21 cellular contexts compared by ENCODE assay signal in genomic region chr3:138782748-138783147, GRCh38. TPM values are rescaled to one million over a fixed set of nuclear protein-coding genes. Genes with fewer than 3 reads are reported as not detected.
DNase-seq lines count a peak whose midpoint lies in the region; ATAC-seq lines count a peak whose summit lies in the region.
"Had no signal": no experiment of that assay in that cellular context is flagged by ENCODE, and none has a peak within 500 bp of the region (broad histone marks: within the 10 kb centered on the region; RNA-seq: fewer than 3 reads in every experiment).

No MANE protein-coding gene starts in this region.

- peaks cover 29% of the 10 kb centered on the region for H3K4me1 Mint-ChIP-seq in activated naive CD8-positive, alpha-beta T cell (ENCODE audit: low read depth)
- H3K4me1 Mint-ChIP-seq in activated naive CD8-positive, alpha-beta T cell treated with anti-CD3 and anti-CD28 coated beads for 36 hours: peaks cover 19% of the 10 kb centered on the region
- H3K4me1 Mint-ChIP-seq in T-helper 17 cell: peaks cover 19% of the 10 kb centered on the region
- H3K4me1 Mint-ChIP-seq in central memory CD8-positive, alpha-beta T cell: peaks cover 17% of the 10 kb centered on the region

- H3K27ac Mint-ChIP-seq in activated naive CD8-positive, alpha-beta T cell: peak overlapping the region; percentile 24
- H3K27ac Mint-ChIP-seq in activated naive CD8-positive, alpha-beta T cell treated with anti-CD3 and anti-CD28 coated beads for 36 hours: no peak overlapping the region
- H3K27ac Mint-ChIP-seq in T-helper 17 cell: peak overlapping the region; percentile 62
- H3K27ac Mint-ChIP-seq in central memory CD8-positive, alpha-beta T cell (ENCODE audit: low read depth): peak overlapping the region; percentile 85

- peaks cover 4% of the 10 kb centered on the region; the same call in 1 of the 2 replicates for H3K36me3 ChIP-seq in MG63
- H3K36me3 ChIP-seq: SJCRH30 had no signal

- no peaks in the 10 kb centered on the region for H3K27me3 ChIP-seq in MG63
- H3K27me3 ChIP-seq: BLaER1, SJCRH30 had no signal

- no peaks in the 10 kb centered on the region for H3K9me3 Mint-ChIP-seq in activated naive CD8-positive, alpha-beta T cell (ENCODE audit: low read depth)
- no peaks in the 10 kb centered on the region for H3K9me3 Mint-ChIP-seq in activated naive CD8-positive, alpha-beta T cell treated with anti-CD3 and anti-CD28 coated beads for 36 hours
- no peaks in the 10 kb centered on the region for H3K9me3 Mint-ChIP-seq in central memory CD8-positive, alpha-beta T cell

- no peaks in the 10 kb centered on the region for H3K27me3 Mint-ChIP-seq in activated naive CD8-positive, alpha-beta T cell
- H3K27me3 Mint-ChIP-seq in activated naive CD8-positive, alpha-beta T cell treated with anti-CD3 and anti-CD28 coated beads for 36 hours: no peaks in the 10 kb centered on the region
- H3K27me3 Mint-ChIP-seq in T-helper 17 cell: no peaks in the 10 kb centered on the region
- H3K27me3 Mint-ChIP-seq in central memory CD8-positive, alpha-beta T cell: no peaks in the 10 kb centered on the region

- H3K4me3 ChIP-seq in MG63: no peak overlapping the region
- H3K4me3 ChIP-seq: BLaER1, PC-9, SJCRH30 had no signal

- H3K36me3 Mint-ChIP-seq in activated naive CD8-positive, alpha-beta T cell: peaks cover 9% of the 10 kb centered on the region
- H3K36me3 Mint-ChIP-seq in activated naive CD8-positive, alpha-beta T cell treated with anti-CD3 and anti-CD28 coated beads for 36 hours: peaks cover 13% of the 10 kb centered on the region
- H3K36me3 Mint-ChIP-seq in T-helper 17 cell (ENCODE audit: low read depth): no peaks in the 10 kb centered on the region
- peaks cover 8% of the 10 kb centered on the region for H3K36me3 Mint-ChIP-seq in central memory CD8-positive, alpha-beta T cell (ENCODE audit: insufficient read depth)

- no peak for DNase-seq in activated naive CD8-positive, alpha-beta T cell treated with anti-CD3 and anti-CD28 coated beads for 36 hours
- DNase-seq in T-helper 17 cell: no peak
- no peak for DNase-seq in central memory CD8-positive, alpha-beta T cell (ENCODE audit: low spot score in 2 of 2)
- DNase-seq in MG63: no peak
- no peak for DNase-seq in left cardiac atrium
- no peak for DNase-seq in retina
- DNase-seq: Calu3; DMS79 treated with DMSO at 0.1 percent for 48 hours; GF-D8; KG1; MM.1S; NCI-H2029; NCI-H446 treated with DMSO at 0.1 percent for 48 hours; NCI-H526; NCI-H82; NK-92 treated with Interleukin-12 subunit alpha and Interleukin-12 subunit beta, amount 100 ng/mL, for 24 hours; PC-9; SJCRH30 had no signal

- intact Hi-C loops in left cardiac atrium (cut with DNase I): no loop called here

- ATAC-seq in T-helper 17 cell: no peak
- ATAC-seq in central memory CD8-positive, alpha-beta T cell (replicated peaks; ENCODE audit: extremely low read depth, poor library complexity, severe bottlenecking): no peak
- no peak for ATAC-seq in GM19351 (IDR thresholded peaks at IDR 0.05; ENCODE audit: unreplicated experiment)
- ATAC-seq in left cardiac atrium: no peak

- H3K9me3 ChIP-seq in T-helper 17 cell (ENCODE audit: control insufficient read depth, low read length, poor library complexity, severe bottlenecking): no peaks in the 10 kb centered on the region
- no peaks in the 10 kb centered on the region for H3K9me3 ChIP-seq in MG63
- H3K9me3 ChIP-seq: SJCRH30 had no signal

- H3K4me3 Mint-ChIP-seq in activated naive CD8-positive, alpha-beta T cell: no peak overlapping the region
- H3K4me3 Mint-ChIP-seq in activated naive CD8-positive, alpha-beta T cell treated with anti-CD3 and anti-CD28 coated beads for 36 hours: no peak overlapping the region
- H3K4me3 Mint-ChIP-seq in T-helper 17 cell: no peak overlapping the region
- no peak overlapping the region for H3K4me3 Mint-ChIP-seq in central memory CD8-positive, alpha-beta T cell

RNA-seq across cellular contexts. Expression of gene PIK3CB, which starts 52.0 kb away (rescaled TPM):
- 10 to 100 TPM; 17.4 to 20.5 TPM for total RNA-seq in activated naive CD8-positive, alpha-beta T cell treated with anti-CD3 and anti-CD28 coated beads for 36 hours
- 10 to 100 TPM; 26.5 to 36.2 TPM for total RNA-seq in T-helper 17 cell
- total RNA-seq in MG63 (2014; rRNA removed; shearing (Covaris generic); ENCODE audit: low replicate concordance): 40.9 and 45.6 TPM in 2 replicates
- 10 to 100 TPM; 29.0 to 32.2 TPM for total RNA-seq in left cardiac atrium
